Comparison of ENCODE assay signal across 12 cellular contexts in the genomic region with DNA sequence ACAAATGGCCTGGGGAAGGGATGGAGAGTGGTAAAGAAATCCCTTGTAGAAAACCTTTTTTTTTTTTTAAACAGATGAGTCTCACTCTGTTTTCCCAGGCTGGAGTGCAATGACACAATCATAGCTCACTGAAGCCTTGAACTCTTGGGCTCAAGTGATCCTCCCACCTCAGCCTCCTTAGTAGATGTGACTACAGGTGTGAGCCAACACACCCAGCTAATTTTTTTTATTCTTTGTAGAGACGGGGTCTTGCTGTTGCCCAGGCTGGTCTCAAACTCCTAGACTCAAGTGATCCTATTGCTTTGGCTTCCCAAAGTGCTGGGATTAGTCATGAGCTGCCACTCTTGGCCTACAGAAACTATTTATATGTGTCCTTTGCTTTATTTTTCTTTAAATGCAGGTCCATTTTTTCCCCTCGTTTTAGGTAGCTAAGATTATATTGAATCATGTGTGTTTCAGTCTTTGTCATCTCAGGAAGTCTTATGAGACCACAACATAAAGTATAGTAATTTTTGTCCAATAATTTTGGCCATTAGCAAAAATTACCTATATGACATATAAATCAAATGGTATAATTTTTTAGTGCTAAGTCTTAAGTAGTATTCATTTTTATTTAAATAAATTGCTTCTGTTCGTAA. TPM values are rescaled to one million over a fixed set of nuclear protein-coding genes. Genes with fewer than 3 reads are reported as not detected.
DNase-seq lines count a peak whose midpoint lies in the region; ATAC-seq and TF ChIP-seq lines count a peak whose summit lies in the region.
"Had no signal": no experiment of that assay in that cellular context is flagged by ENCODE, and none has a peak within 500 bp of the region (broad histone marks: within the 10 kb centered on the region; RNA-seq: fewer than 3 reads in every experiment).

No MANE protein-coding gene starts in this region.

- H3K4me1 ChIP-seq in right cardiac atrium (ENCODE audit: control insufficient read depth, insufficient read depth, low read length) (peaks cover 2% of the 10 kb centered on the region), transverse colon (peaks cover 10 to 58% (median 23%) of the 10 kb centered on the region in 4 donors), SK-N-SH (ENCODE audit: control insufficient read depth in 1 of 2, insufficient read depth in 2 of 2, low read depth in 1 of 2, low read length in 1 of 2) (peaks cover 0 to 29% of the 10 kb centered on the region in 2 experiments; a peak in 3 of 4 replicates)

- H3F3A ChIP-seq in SK-N-SH (replicated peaks; ENCODE audit: insufficient read depth), result peaks cover 24% of the 10 kb centered on the region

- TF ChIP-seq EP300 in transverse colon (IDR thresholded peaks at IDR 0.05; ENCODE audit: low read depth), result no peak
- TF ChIP-seq EP300 in SK-N-SH (IDR thresholded peaks at IDR 0.05; ENCODE audit: borderline replicate concordance in 1 of 2, low read depth in 1 of 2, low read length in 1 of 2), result no peak

- DNase-seq in activated naive CD4-positive, alpha-beta T cell treated with anti-CD3 and anti-CD28 coated beads for 36 hours, result no peak
- DNase-seq in activated CD8-positive, alpha-beta T cell treated with anti-CD3 and anti-CD28 coated beads, Interleukin-2, amount 10 ng/mL, durations not matched to agents 7 days and 5 days, result no peak
- DNase-seq in right cardiac atrium, result no peak
- DNase-seq in transverse colon, result no peak
- no peak for DNase-seq in SK-N-SH
- no peak for DNase-seq in NCI-H2081 (lab: John Stamatoyannopoulos, UW)
- DNase-seq in SKM-1 treated with dmso at 0.1 percent for 144 hours (lab: John Stamatoyannopoulos, UW; ENCODE audit: unreplicated experiment), result no peak
- DNase-seq: endodermal cell, NCI-H2029 treated with DMSO at 0.1 percent for 48 hours, retina had no signal

- no peak for ATAC-seq in activated CD8-positive, alpha-beta T cell treated with anti-CD3 and anti-CD28 coated beads, Interleukin-2, amount 10 ng/mL, durations not matched to agents 7 days and 5 days
- no peak for ATAC-seq in right cardiac atrium
- ATAC-seq: GM23338 had no signal

- no peaks in the 10 kb centered on the region for H3K27me3 Mint-ChIP-seq in activated naive CD4-positive, alpha-beta T cell treated with anti-CD3 and anti-CD28 coated beads, Interleukin-2, amount 50 U/mL, for 24 hours
- H3K27me3 Mint-ChIP-seq in activated naive CD4-positive, alpha-beta T cell treated with anti-CD3 and anti-CD28 coated beads for 36 hours (ENCODE audit: low read depth), result no peaks in the 10 kb centered on the region
- no peaks in the 10 kb centered on the region for H3K27me3 Mint-ChIP-seq in activated CD8-positive, alpha-beta T cell treated with anti-CD3 and anti-CD28 coated beads, Interleukin-2, amount 10 ng/mL, durations not matched to agents 7 days and 5 days (ENCODE audit: low read depth)

- POLR2A ChIA-PET in activated CD8-positive, alpha-beta T cell treated with anti-CD3 and anti-CD28 coated beads, Interleukin-2, amount 10 ng/mL, durations not matched to agents 7 days and 5 days (lab: Charles Lee), result interaction anchor here (0.6 to 2.7 kb wide), 5 partner anchors 10 to 406 kb away, joined by 3 to 10 read pairs (median 3); a partner anchor contains a TSS
- POLR2A ChIA-PET in SK-N-SH (lab: Yijun Ruan, JAX), result no interaction called here

- no peaks in the 10 kb centered on the region for H3K36me3 Mint-ChIP-seq in activated naive CD4-positive, alpha-beta T cell treated with anti-CD3 and anti-CD28 coated beads, Interleukin-2, amount 50 U/mL, for 24 hours
- H3K36me3 Mint-ChIP-seq in activated naive CD4-positive, alpha-beta T cell treated with anti-CD3 and anti-CD28 coated beads for 36 hours (ENCODE audit: low read depth), result no peaks in the 10 kb centered on the region
- H3K36me3 Mint-ChIP-seq in activated CD8-positive, alpha-beta T cell treated with anti-CD3 and anti-CD28 coated beads, Interleukin-2, amount 10 ng/mL, durations not matched to agents 7 days and 5 days (ENCODE audit: low read depth), result peaks cover 42% of the 10 kb centered on the region

- intact Hi-C loops in activated naive CD4-positive, alpha-beta T cell treated with anti-CD3 and anti-CD28 coated beads for 36 hours (cut with micrococcal nuclease), result loop anchor here (1.0 to 10.0 kb wide), 11 partner anchors 90 to 480 kb away; a partner anchor contains a TSS
- intact Hi-C loops in right cardiac atrium (cut with DNase I) (loop anchor here in 1 of 4 donors (10.0 kb wide), 1 partner anchor 172 kb away; no protein-coding TSS in a partner anchor), transverse colon (cut with DNase I; ENCODE audit: low total_unique reads) (no loop called here)

- H3K9me3 ChIP-seq in right cardiac atrium (ENCODE audit: control insufficient read depth, low read length) (no peaks in the 10 kb centered on the region), transverse colon (no peaks in the 10 kb centered on the region), SK-N-SH (no peaks in the 10 kb centered on the region)

- H3K9me3 Mint-ChIP-seq in activated naive CD4-positive, alpha-beta T cell treated with anti-CD3 and anti-CD28 coated beads, Interleukin-2, amount 50 U/mL, for 24 hours, result no peaks in the 10 kb centered on the region
- H3K9me3 Mint-ChIP-seq in activated naive CD4-positive, alpha-beta T cell treated with anti-CD3 and anti-CD28 coated beads for 36 hours, result no peaks in the 10 kb centered on the region
- no peaks in the 10 kb centered on the region for H3K9me3 Mint-ChIP-seq in activated CD8-positive, alpha-beta T cell treated with anti-CD3 and anti-CD28 coated beads, Interleukin-2, amount 10 ng/mL, durations not matched to agents 7 days and 5 days (ENCODE audit: insufficient read depth)
- H3K9me3 Mint-ChIP-seq: endodermal cell, GM23338 had no signal

- H3K27ac Mint-ChIP-seq in activated naive CD4-positive, alpha-beta T cell treated with anti-CD3 and anti-CD28 coated beads, Interleukin-2, amount 50 U/mL, for 24 hours, result peak overlapping the region; percentile 81
- H3K27ac Mint-ChIP-seq in activated naive CD4-positive, alpha-beta T cell treated with anti-CD3 and anti-CD28 coated beads for 36 hours, result no peak overlapping the region
- peak overlapping the region; percentile 78 for H3K27ac Mint-ChIP-seq in activated CD8-positive, alpha-beta T cell treated with anti-CD3 and anti-CD28 coated beads, Interleukin-2, amount 10 ng/mL, durations not matched to agents 7 days and 5 days
- H3K27ac Mint-ChIP-seq: endodermal cell, GM23338 had no signal

- H3K27ac ChIP-seq in right cardiac atrium (ENCODE audit: low read length) (peak overlapping the region; percentile 48), transverse colon (peak overlapping the region; percentile 57 to 65 (median 62)), SK-N-SH (ENCODE audit: low read depth in 2 of 2, low read length in 1 of 2) (peak overlapping the region in 1 of 2 experiments; percentile 79; a peak in 1 of 4 replicates)

- no peak overlapping the region for H3K4me2 ChIP-seq in SK-N-SH
- H3K4me2 ChIP-seq: GM23338 had no signal

- H3K36me3 ChIP-seq in transverse colon (no peaks in the 10 kb centered on the region), SK-N-SH (replicated peaks in 1 of 2; ENCODE audit: control insufficient read depth in 1 of 2, insufficient read depth in 2 of 2, low read length in 1 of 2) (peaks cover 3 to 14% of the 10 kb centered on the region in 2 experiments)

- TF ChIP-seq POLR2A in transverse colon (IDR thresholded peaks at IDR 0.05), result no peak

- no peak overlapping the region for H3K9ac ChIP-seq in SK-N-SH

- H3K27me3 ChIP-seq in right cardiac atrium (ENCODE audit: control insufficient read depth, insufficient read depth) (no peaks in the 10 kb centered on the region), transverse colon (no peaks in the 10 kb centered on the region), SK-N-SH (ENCODE audit: insufficient read depth) (no peaks in the 10 kb centered on the region)

- CTCF ChIA-PET in activated naive CD4-positive, alpha-beta T cell treated with anti-CD3 and anti-CD28 coated beads for 36 hours (lab: Charles Lee), result interaction anchor here (0.8 to 1.3 kb wide), 2 partner anchors 172 to 179 kb away, joined by 3 read pairs; no protein-coding TSS in a partner anchor
- CTCF ChIA-PET in activated CD8-positive, alpha-beta T cell treated with anti-CD3 and anti-CD28 coated beads, Interleukin-2, amount 10 ng/mL, durations not matched to agents 7 days and 5 days (lab: Charles Lee), result interaction anchor here (0.6 to 2.5 kb wide), 7 partner anchors 11 to 308 kb away, joined by 3 to 8 read pairs (median 3); a partner anchor contains a TSS
- CTCF ChIA-PET in SK-N-SH (lab: Yijun Ruan, JAX), result interaction anchor here (1.5 kb wide), 1 partner anchor 68 kb away, joined by 4 read pairs; no protein-coding TSS in a partner anchor

- peak overlapping the region; percentile 61 for H3K4me3 Mint-ChIP-seq in activated naive CD4-positive, alpha-beta T cell treated with anti-CD3 and anti-CD28 coated beads, Interleukin-2, amount 50 U/mL, for 24 hours
- H3K4me3 Mint-ChIP-seq in activated naive CD4-positive, alpha-beta T cell treated with anti-CD3 and anti-CD28 coated beads for 36 hours, result no peak overlapping the region
- H3K4me3 Mint-ChIP-seq in activated CD8-positive, alpha-beta T cell treated with anti-CD3 and anti-CD28 coated beads, Interleukin-2, amount 10 ng/mL, durations not matched to agents 7 days and 5 days, result peak overlapping the region; percentile 52
- H3K4me3 Mint-ChIP-seq: endodermal cell, GM23338 had no signal

- H4K20me1 ChIP-seq in SK-N-SH (ENCODE audit: insufficient read depth), result no peaks in the 10 kb centered on the region

- 64% methylated on average over 3 of the region's 3 CpGs for WGBS in right cardiac atrium
- 70 to 100% methylated on average over 2 to 3 of the region's 3 CpGs for WGBS in transverse colon (ENCODE audit: low coverage in 1 of 2), 2 donors
- WGBS in SK-N-SH (ENCODE audit: low lambda C conversion rate), result 91% methylated on average over 3 of the region's 3 CpGs

- H3K9me2 ChIP-seq in SK-N-SH, result no peaks in the 10 kb centered on the region

- peaks cover 88% of the 10 kb centered on the region for H3K4me1 Mint-ChIP-seq in activated naive CD4-positive, alpha-beta T cell treated with anti-CD3 and anti-CD28 coated beads, Interleukin-2, amount 50 U/mL, for 24 hours
- H3K4me1 Mint-ChIP-seq in activated naive CD4-positive, alpha-beta T cell treated with anti-CD3 and anti-CD28 coated beads for 36 hours (ENCODE audit: low read depth), result peaks cover 68% of the 10 kb centered on the region
- H3K4me1 Mint-ChIP-seq in activated CD8-positive, alpha-beta T cell treated with anti-CD3 and anti-CD28 coated beads, Interleukin-2, amount 10 ng/mL, durations not matched to agents 7 days and 5 days (ENCODE audit: low read depth), result peaks cover 71% of the 10 kb centered on the region
- H3K4me1 Mint-ChIP-seq: endodermal cell, GM23338 had no signal

- H2AFZ ChIP-seq in SK-N-SH (ENCODE audit: low read depth), result no peak overlapping the region
- H2AFZ ChIP-seq: GM23338 had no signal

- no peak overlapping the region for H3K4me3 ChIP-seq in right cardiac atrium (ENCODE audit: low read length)
- H3K4me3 ChIP-seq in transverse colon, result no peak overlapping the region
- H3K4me3 ChIP-seq in SK-N-SH (ENCODE audit: low read depth in 2 of 2, low read length in 1 of 2), result no peak overlapping the region
- H3K4me3 ChIP-seq: GM23338 had no signal

- no peaks in the 10 kb centered on the region for H3K79me2 ChIP-seq in SK-N-SH (ENCODE audit: insufficient read depth)

- TF ChIP-seq RAD21 in SK-N-SH (IDR thresholded peaks at IDR 0.05; ENCODE audit: low read length), result no peak

- TF ChIP-seq CTCF in transverse colon (IDR thresholded peaks at IDR 0.05) (no peak), SK-N-SH (IDR thresholded peaks at IDR 0.05) (no peak)

- in situ Hi-C loops in transverse colon (cut with MboI; ENCODE audit: low pct_ligation_motif_present in 1 of 4, low pct_unique_long_range_greater_than_20kb in 1 of 4, low sequenced_read_pairs in 3 of 4), result no loop called here

RNA-seq across cellular contexts. Expression of a gene that starts 10.5 kb away (rescaled TPM):
- 1 to 10 TPM; 6.1 to 6.6 TPM for total RNA-seq in activated naive CD4-positive, alpha-beta T cell treated with anti-CD3 and anti-CD28 coated beads for 36 hours
- total RNA-seq in activated CD8-positive, alpha-beta T cell treated with anti-CD3 and anti-CD28 coated beads, Interleukin-2, amount 10 ng/mL, durations not matched to agents 7 days and 5 days, result 10 to 100 TPM; 47.6 to 50.3 TPM
- total RNA-seq in right cardiac atrium (10 to 100 TPM; 11.5 to 17.4 (median 13.6) TPM), transverse colon (10 to 100 TPM in 3 of 4 donors, 1 to 10 TPM in 1; 2.2 to 34.6 (median 15.9) TPM)
- polyA plus RNA-seq in right cardiac atrium (14.3 TPM), SK-N-SH (2012; rRNA removed) (0.03 TPM in 1 of 2 replicates, not detected in the other)
- polyA plus RNA-seq in SK-N-SH (2012; cell fraction: cytosol; rRNA removed), result 0.03 and 0.08 TPM in 2 replicates
- polyA plus RNA-seq in SK-N-SH (2012; cell fraction: nucleus; rRNA removed), result not detected in 2 replicates
